8 cellular contexts compared by ENCODE assay signal in genomic region chr19:3324405-3324856, GRCh38. TPM values are rescaled to one million over a fixed set of nuclear protein-coding genes. Genes with fewer than 3 reads are reported as not detected.
A peak's percentile ranks its signal among the peaks of the same experiment; 100 is the strongest.
DNase-seq lines count a peak whose midpoint lies in the region; ATAC-seq lines count a peak whose summit lies in the region.

No MANE protein-coding gene starts in this region.

- peak; percentile 85 to 94 for ATAC-seq in activated naive CD4-positive, alpha-beta T cell treated with anti-CD3 and anti-CD28 coated beads, Interleukin-2, amount 50 U/mL, for 72 hours
- ATAC-seq in HG02571 (IDR thresholded peaks at IDR 0.05; ENCODE audit: unreplicated experiment), result no peak
- no peak for ATAC-seq in HG03520 (IDR thresholded peaks at IDR 0.05; ENCODE audit: unreplicated experiment)

- no peaks in the 10 kb centered on the region for H3K9me3 Mint-ChIP-seq in activated naive CD4-positive, alpha-beta T cell treated with anti-CD3 and anti-CD28 coated beads, Interleukin-2, amount 50 U/mL, for 72 hours

- H3K36me3 Mint-ChIP-seq in activated naive CD4-positive, alpha-beta T cell treated with anti-CD3 and anti-CD28 coated beads, Interleukin-2, amount 50 U/mL, for 72 hours, result no peaks in the 10 kb centered on the region

- no peak overlapping the region for H3K27ac Mint-ChIP-seq in activated naive CD4-positive, alpha-beta T cell treated with anti-CD3 and anti-CD28 coated beads, Interleukin-2, amount 50 U/mL, for 72 hours

- DNase-seq in NCI-H1105 treated with DMSO at 0.1 percent for 48 hours (lab: John Stamatoyannopoulos, UW) (peak; percentile 12), NCI-H1105 (lab: John Stamatoyannopoulos, UW) (no peak), T follicular helper cell (ENCODE audit: low read depth) (peak; percentile 62), iPS-NIHi7 (ENCODE audit: extremely low spot score) (peak; percentile 71)
- DNase-seq in activated naive CD4-positive, alpha-beta T cell treated with anti-CD3 and anti-CD28 coated beads, Interleukin-2, amount 50 U/mL, for 72 hours (ENCODE audit: low spot score in 2 of 2), result peak; percentile 76 to 91
- peak; percentile 59 to 82 (median 62) for DNase-seq in stimulated activated CD4-positive, alpha-beta T cell treated with anti-CD3 and anti-CD28 coated beads, TNF-alpha, amount 100 ng/mL, for 24 hours (ENCODE audit: low read depth in 3 of 3)

RNA-seq across cellular contexts. Expression of gene NFIC, which starts 42.0 kb away (rescaled TPM):
- 10 to 100 TPM; 10.4 to 23.1 TPM for total RNA-seq in activated naive CD4-positive, alpha-beta T cell treated with anti-CD3 and anti-CD28 coated beads, Interleukin-2, amount 50 U/mL, for 72 hours

Comparison
In these comparisons a context has a peak if more than half of its experiments do, and no peak if none do; other contexts are left out.
1. ATAC-seq: peak in activated naive CD4-positive, alpha-beta T cell treated with anti-CD3 and anti-CD28 coated beads, Interleukin-2, amount 50 U/mL, for 72 hours (2 of 2); none in HG02571 (single experiment) and HG03520 (single experiment).